16 cellular contexts compared by ENCODE assay signal in the genomic region with DNA sequence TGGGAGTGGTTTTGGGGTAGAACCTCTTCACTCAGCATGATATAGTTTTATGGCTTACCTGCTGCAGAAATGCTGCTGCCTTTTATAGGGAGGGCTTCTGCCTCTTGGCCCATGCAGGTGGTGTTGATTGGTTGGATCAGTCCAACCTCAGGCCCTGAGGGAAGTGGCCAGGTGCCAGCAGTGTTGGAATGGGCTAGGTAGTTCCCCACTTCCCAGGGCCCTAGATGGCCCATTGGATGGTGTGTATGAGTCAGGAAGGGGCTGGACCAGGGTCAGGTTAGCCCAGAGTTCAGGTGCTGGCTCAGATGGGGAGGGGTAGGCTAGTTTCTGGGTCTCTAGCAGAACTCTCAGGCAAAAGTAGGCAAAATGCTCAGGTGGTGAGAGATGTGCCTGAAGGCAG.
"Had no signal": no experiment of that assay in that cellular context is flagged by ENCODE, and none has a peak within 500 bp of the region (broad histone marks: within the 10 kb centered on the region; RNA-seq: fewer than 3 reads in every experiment).

No MANE protein-coding gene starts in this region.

- H3K9me3 Mint-ChIP-seq: activated CD4-positive, alpha-beta T cell treated with anti-CD3 and anti-CD28 coated beads, Interleukin-2, amount 10 ng/mL, durations not matched to agents 24 days and 14 days; activated CD8-positive, alpha-beta T cell treated with anti-CD3 and anti-CD28 coated beads for 36 hours; activated naive CD8-positive, alpha-beta T cell treated with anti-CD3 and anti-CD28 coated beads, Interleukin-2, amount 10 ng/mL, durations not matched to agents 7 days and 5 days; activated T-cell treated with anti-CD3 and anti-CD28 coated beads, Interleukin-2, amount 50 U/mL, for 24 hours; activated T-helper 2 cell treated with anti-CD3 and anti-CD28 coated beads, Interferon-gamma antibody, Interleukin-2, Interleukin-4, amounts not matched to agents 10 μg/mL and 5 μg/mL and 100 μg/mL, durations not matched to agents 14 hours and 24 hours and 36 hours; natural killer cell; type B pancreatic cell had no signal

- H3K4me1 Mint-ChIP-seq: activated CD4-positive, alpha-beta T cell treated with anti-CD3 and anti-CD28 coated beads, Interleukin-2, amount 10 ng/mL, durations not matched to agents 24 days and 14 days; activated naive CD8-positive, alpha-beta T cell treated with anti-CD3 and anti-CD28 coated beads, Interleukin-2, amount 10 ng/mL, durations not matched to agents 7 days and 5 days; natural killer cell had no signal

- H3K27me3 ChIP-seq: neutrophil, pancreas, stomach had no signal

- H3K4me3 Mint-ChIP-seq: activated CD4-positive, alpha-beta T cell treated with anti-CD3 and anti-CD28 coated beads, Interleukin-2, amount 10 ng/mL, durations not matched to agents 24 days and 14 days; activated CD8-positive, alpha-beta T cell treated with anti-CD3 and anti-CD28 coated beads for 36 hours; activated naive CD8-positive, alpha-beta T cell treated with anti-CD3 and anti-CD28 coated beads, Interleukin-2, amount 10 ng/mL, durations not matched to agents 7 days and 5 days; activated T-cell treated with anti-CD3 and anti-CD28 coated beads, Interleukin-2, amount 50 U/mL, for 24 hours; brain; natural killer cell; type B pancreatic cell had no signal

- H3K27me3 Mint-ChIP-seq: activated CD4-positive, alpha-beta T cell treated with anti-CD3 and anti-CD28 coated beads, Interleukin-2, amount 10 ng/mL, durations not matched to agents 24 days and 14 days; activated naive CD8-positive, alpha-beta T cell treated with anti-CD3 and anti-CD28 coated beads, Interleukin-2, amount 10 ng/mL, durations not matched to agents 7 days and 5 days had no signal

- DNase-seq: activated CD4-positive, alpha-beta T cell treated with anti-CD3 and anti-CD28 coated beads, Interleukin-2, amount 10 ng/mL, durations not matched to agents 24 days and 14 days; activated naive CD4-positive, alpha-beta T cell treated with Interleukin-2 at 50 U/mL for 16 hours; activated naive CD8-positive, alpha-beta T cell treated with anti-CD3 and anti-CD28 coated beads, Interleukin-2, amount 10 ng/mL, durations not matched to agents 7 days and 5 days; activated T-cell treated with anti-CD3 and anti-CD28 coated beads, Interleukin-2, amount 50 U/mL, for 24 hours; left ventricle myocardium inferior; natural killer cell; stimulated activated CD4-positive, alpha-beta T cell treated with anti-CD3 and anti-CD28 coated beads, Interleukin-4, amount 100 ng/mL, for 1 hour; stomach; T1000 had no signal

- ATAC-seq: natural killer cell had no signal

- H3K27ac ChIP-seq: coronary artery, left ventricle myocardium inferior, neutrophil, pancreas, stomach had no signal

- H3K4me1 ChIP-seq: pancreas, stomach had no signal

- H3K27ac Mint-ChIP-seq: activated CD4-positive, alpha-beta T cell treated with anti-CD3 and anti-CD28 coated beads, Interleukin-2, amount 10 ng/mL, durations not matched to agents 24 days and 14 days; activated CD8-positive, alpha-beta T cell treated with anti-CD3 and anti-CD28 coated beads for 36 hours; activated naive CD8-positive, alpha-beta T cell treated with anti-CD3 and anti-CD28 coated beads, Interleukin-2, amount 10 ng/mL, durations not matched to agents 7 days and 5 days; activated T-cell treated with anti-CD3 and anti-CD28 coated beads, Interleukin-2, amount 50 U/mL, for 24 hours; activated T-helper 2 cell treated with anti-CD3 and anti-CD28 coated beads, Interferon-gamma antibody, Interleukin-2, Interleukin-4, amounts not matched to agents 10 μg/mL and 5 μg/mL and 100 μg/mL, durations not matched to agents 14 hours and 24 hours and 36 hours; brain; natural killer cell; type B pancreatic cell had no signal

- H3K36me3 Mint-ChIP-seq: activated naive CD8-positive, alpha-beta T cell treated with anti-CD3 and anti-CD28 coated beads, Interleukin-2, amount 10 ng/mL, durations not matched to agents 7 days and 5 days; brain; natural killer cell; type B pancreatic cell had no signal
